In genomic region chr2:237026981-237027711, GRCh38 we compare ENCODE assay signal across 8 cellular contexts. TPM values are rescaled to one million over a fixed set of nuclear protein-coding genes. Genes with fewer than 3 reads are reported as not detected.
A peak's percentile ranks its signal among the peaks of the same experiment; 100 is the strongest.
DNase-seq lines count a peak whose midpoint lies in the region; ATAC-seq and TF ChIP-seq lines count a peak whose summit lies in the region.

No MANE protein-coding gene starts in this region.

- no peak overlapping the region for H3K9ac ChIP-seq in mesendoderm (ENCODE audit: low read length)

- H3K9me3 Mint-ChIP-seq in activated CD4-positive, alpha-beta T cell treated with anti-CD3 and anti-CD28 coated beads, Interleukin-2, amount 10 ng/mL, durations not matched to agents 7 days and 5 days: no peaks in the 10 kb centered on the region
- no peaks in the 10 kb centered on the region for H3K9me3 Mint-ChIP-seq in endothelial cell (ENCODE audit: unreplicated experiment)
- H3K9me3 Mint-ChIP-seq in activated T-helper 2 cell treated with anti-CD3 and anti-CD28 coated beads, Interferon-gamma antibody, Interleukin-2, Interleukin-4, amounts not matched to agents 10 μg/mL and 5 μg/mL and 100 μg/mL, durations not matched to agents 14 hours and 24 hours and 36 hours: no peaks in the 10 kb centered on the region

- intact Hi-C loops in activated T-helper 2 cell treated with anti-CD3 and anti-CD28 coated beads, Interferon-gamma antibody, Interleukin-2, Interleukin-4, amounts not matched to agents 10 μg/mL and 5 μg/mL and 100 μg/mL, durations not matched to agents 14 hours and 24 hours and 36 hours (cut with micrococcal nuclease): loop anchor here (2.0 kb wide), 1 partner anchor 674 kb away; no protein-coding TSS in a partner anchor

- H3K36me3 ChIP-seq in mesendoderm (ENCODE audit: control insufficient read depth, insufficient read depth, low read length): no peaks in the 10 kb centered on the region

- no peak overlapping the region for H3K27ac ChIP-seq in mesendoderm (ENCODE audit: low read depth, low read length)

- H3K79me1 ChIP-seq in mesendoderm (ENCODE audit: low read length): no peaks in the 10 kb centered on the region

- no peak overlapping the region for H4K5ac ChIP-seq in mesendoderm (ENCODE audit: low read length)

- no peak overlapping the region for H3K4me3 ChIP-seq in mesendoderm (ENCODE audit: low read length)

- CTCF ChIA-PET in activated CD4-positive, alpha-beta T cell treated with anti-CD3 and anti-CD28 coated beads, Interleukin-2, amount 10 ng/mL, durations not matched to agents 7 days and 5 days (lab: Charles Lee): no interaction called here

- no CpG with 5 or more reads among the region's 8 CpGs for WGBS in mesendoderm (ENCODE audit: extremely low coverage, insufficient coverage, low lambda C conversion rate)

- peaks cover 5% of the 10 kb centered on the region for H3K27me3 Mint-ChIP-seq in activated CD4-positive, alpha-beta T cell treated with anti-CD3 and anti-CD28 coated beads, Interleukin-2, amount 10 ng/mL, durations not matched to agents 7 days and 5 days
- H3K27me3 Mint-ChIP-seq in endothelial cell (ENCODE audit: unreplicated experiment): no peaks in the 10 kb centered on the region
- no peaks in the 10 kb centered on the region for H3K27me3 Mint-ChIP-seq in activated T-helper 2 cell treated with anti-CD3 and anti-CD28 coated beads, Interferon-gamma antibody, Interleukin-2, Interleukin-4, amounts not matched to agents 10 μg/mL and 5 μg/mL and 100 μg/mL, durations not matched to agents 14 hours and 24 hours and 36 hours (ENCODE audit: low read depth)

- H3K4me2 ChIP-seq in mesendoderm (ENCODE audit: low read length): no peak overlapping the region

- no peak overlapping the region for H3K18ac ChIP-seq in mesendoderm (ENCODE audit: low read length)

- peak overlapping the region; percentile 43 for H3K56ac ChIP-seq in mesendoderm (ENCODE audit: low read length)

- H3K27ac Mint-ChIP-seq in activated CD4-positive, alpha-beta T cell treated with anti-CD3 and anti-CD28 coated beads, Interleukin-2, amount 10 ng/mL, durations not matched to agents 7 days and 5 days: no peak overlapping the region
- H3K27ac Mint-ChIP-seq in endothelial cell (ENCODE audit: unreplicated experiment): no peak overlapping the region
- no peak overlapping the region for H3K27ac Mint-ChIP-seq in activated T-helper 2 cell treated with anti-CD3 and anti-CD28 coated beads, Interferon-gamma antibody, Interleukin-2, Interleukin-4, amounts not matched to agents 10 μg/mL and 5 μg/mL and 100 μg/mL, durations not matched to agents 14 hours and 24 hours and 36 hours

- H3K23ac ChIP-seq in mesendoderm (ENCODE audit: low read length): no peak overlapping the region

- no peaks in the 10 kb centered on the region for H3K79me2 ChIP-seq in mesendoderm (ENCODE audit: control insufficient read depth, insufficient read depth, low read length)

- H2BK15ac ChIP-seq in mesendoderm (replicated peaks; ENCODE audit: low read depth): no peak overlapping the region

- H3K4me1 Mint-ChIP-seq in activated CD4-positive, alpha-beta T cell treated with anti-CD3 and anti-CD28 coated beads, Interleukin-2, amount 10 ng/mL, durations not matched to agents 7 days and 5 days: no peaks in the 10 kb centered on the region
- no peaks in the 10 kb centered on the region for H3K4me1 Mint-ChIP-seq in endothelial cell (ENCODE audit: unreplicated experiment)
- no peaks in the 10 kb centered on the region for H3K4me1 Mint-ChIP-seq in activated T-helper 2 cell treated with anti-CD3 and anti-CD28 coated beads, Interferon-gamma antibody, Interleukin-2, Interleukin-4, amounts not matched to agents 10 μg/mL and 5 μg/mL and 100 μg/mL, durations not matched to agents 14 hours and 24 hours and 36 hours (ENCODE audit: low read depth)

- no peak overlapping the region for H4K8ac ChIP-seq in mesendoderm (ENCODE audit: low read depth, low read length)

- no peaks in the 10 kb centered on the region for H3K36me3 Mint-ChIP-seq in activated CD4-positive, alpha-beta T cell treated with anti-CD3 and anti-CD28 coated beads, Interleukin-2, amount 10 ng/mL, durations not matched to agents 7 days and 5 days (ENCODE audit: low read depth)
- H3K36me3 Mint-ChIP-seq in endothelial cell (ENCODE audit: low read depth, unreplicated experiment): no peaks in the 10 kb centered on the region
- no peaks in the 10 kb centered on the region for H3K36me3 Mint-ChIP-seq in activated T-helper 2 cell treated with anti-CD3 and anti-CD28 coated beads, Interferon-gamma antibody, Interleukin-2, Interleukin-4, amounts not matched to agents 10 μg/mL and 5 μg/mL and 100 μg/mL, durations not matched to agents 14 hours and 24 hours and 36 hours (ENCODE audit: low read depth)

- DNase-seq in AML-193 (lab: John Stamatoyannopoulos, UW): peak; percentile 11 to 36
- DNase-seq in NCI-H2227 (lab: John Stamatoyannopoulos, UW; ENCODE audit: unreplicated experiment): peak; percentile 47
- DNase-seq in activated CD4-positive, alpha-beta T cell treated with anti-CD3 and anti-CD28 coated beads, Interleukin-2, amount 10 ng/mL, durations not matched to agents 7 days and 5 days: peak; percentile 33
- DNase-seq in endothelial cell (ENCODE audit: low spot score): peak; percentile 71
- peak; percentile 82 for DNase-seq in mesendoderm
- peak; percentile 43 for DNase-seq in stimulated activated naive CD8-positive, alpha-beta T cell treated with anti-CD3 and anti-CD28 coated beads, Interleukin-15, Interleukin-2, amounts not matched to agents 100 U/mL and 50 U/mL, for 24 hours
- DNase-seq in activated T-helper 2 cell treated with anti-CD3 and anti-CD28 coated beads, Interferon-gamma antibody, Interleukin-2, Interleukin-4, amounts not matched to agents 10 μg/mL and 5 μg/mL and 100 μg/mL, durations not matched to agents 14 hours and 24 hours and 36 hours (ENCODE audit: low spot score): no peak

- POLR2A ChIA-PET in activated CD4-positive, alpha-beta T cell treated with anti-CD3 and anti-CD28 coated beads, Interleukin-2, amount 10 ng/mL, durations not matched to agents 7 days and 5 days (lab: Charles Lee): no interaction called here

- peak; percentile 55 for ATAC-seq in GM21447 (IDR thresholded peaks at IDR 0.05; ENCODE audit: unreplicated experiment)
- no peak for ATAC-seq in stimulated activated naive CD8-positive, alpha-beta T cell treated with anti-CD3 and anti-CD28 coated beads, Interleukin-15, Interleukin-2, amounts not matched to agents 100 U/mL and 50 U/mL, for 24 hours

- peak overlapping the region; percentile 46 for H2AK5ac ChIP-seq in mesendoderm (ENCODE audit: low read length)

- H3K4ac ChIP-seq in mesendoderm (ENCODE audit: low read depth, low read length): no peak overlapping the region

- no peaks in the 10 kb centered on the region for H3K27me3 ChIP-seq in mesendoderm (ENCODE audit: insufficient read depth, low read length, poor library complexity)

- no peak overlapping the region for H3K4me3 Mint-ChIP-seq in activated CD4-positive, alpha-beta T cell treated with anti-CD3 and anti-CD28 coated beads, Interleukin-2, amount 10 ng/mL, durations not matched to agents 7 days and 5 days
- H3K4me3 Mint-ChIP-seq in endothelial cell (ENCODE audit: unreplicated experiment): no peak overlapping the region
- H3K4me3 Mint-ChIP-seq in activated T-helper 2 cell treated with anti-CD3 and anti-CD28 coated beads, Interferon-gamma antibody, Interleukin-2, Interleukin-4, amounts not matched to agents 10 μg/mL and 5 μg/mL and 100 μg/mL, durations not matched to agents 14 hours and 24 hours and 36 hours (ENCODE audit: low read depth): no peak overlapping the region

- H2BK120ac ChIP-seq in mesendoderm (ENCODE audit: low read depth, low read length): no peak overlapping the region

- TF ChIP-seq CTCF in endothelial cell (IDR thresholded peaks at IDR 0.05; ENCODE audit: unreplicated experiment): peak; percentile 84

- H2BK5ac ChIP-seq in mesendoderm (ENCODE audit: low read length): no peak overlapping the region

- H3K4me1 ChIP-seq in mesendoderm (ENCODE audit: control insufficient read depth, low read depth, low read length): no peaks in the 10 kb centered on the region

RNA-seq across cellular contexts. Expression of gene COPS8, which starts 58.5 kb away (rescaled TPM):
- 10 to 100 TPM; 43.4 to 50.1 TPM for total RNA-seq in activated CD4-positive, alpha-beta T cell treated with anti-CD3 and anti-CD28 coated beads, Interleukin-2, amount 10 ng/mL, durations not matched to agents 7 days and 5 days
- 97.1 TPM for total RNA-seq in endothelial cell (ENCODE audit: unreplicated experiment)
- polyA plus RNA-seq in mesendoderm (2013, experiment 1 of 2): 38.2 TPM
- 38.0 TPM for polyA plus RNA-seq in mesendoderm (2013, experiment 2 of 2)
- total RNA-seq in activated T-helper 2 cell treated with anti-CD3 and anti-CD28 coated beads, Interferon-gamma antibody, Interleukin-2, Interleukin-4, amounts not matched to agents 10 μg/mL and 5 μg/mL and 100 μg/mL, durations not matched to agents 14 hours and 24 hours and 36 hours: 58.8 and 63.8 TPM in 2 replicates
